2 cellular contexts compared by ENCODE assay signal in genomic region chr7:2616973-2617709, GRCh38.
TF ChIP-seq lines count a peak whose summit lies in the region.

No MANE protein-coding gene starts in this region.

TF ChIP-seq in GM23338, 12 proteins besides CTCF, POLR2A, EP300 and RAD21 (continued from another document):
- TF ChIP-seq, protein P1, sequence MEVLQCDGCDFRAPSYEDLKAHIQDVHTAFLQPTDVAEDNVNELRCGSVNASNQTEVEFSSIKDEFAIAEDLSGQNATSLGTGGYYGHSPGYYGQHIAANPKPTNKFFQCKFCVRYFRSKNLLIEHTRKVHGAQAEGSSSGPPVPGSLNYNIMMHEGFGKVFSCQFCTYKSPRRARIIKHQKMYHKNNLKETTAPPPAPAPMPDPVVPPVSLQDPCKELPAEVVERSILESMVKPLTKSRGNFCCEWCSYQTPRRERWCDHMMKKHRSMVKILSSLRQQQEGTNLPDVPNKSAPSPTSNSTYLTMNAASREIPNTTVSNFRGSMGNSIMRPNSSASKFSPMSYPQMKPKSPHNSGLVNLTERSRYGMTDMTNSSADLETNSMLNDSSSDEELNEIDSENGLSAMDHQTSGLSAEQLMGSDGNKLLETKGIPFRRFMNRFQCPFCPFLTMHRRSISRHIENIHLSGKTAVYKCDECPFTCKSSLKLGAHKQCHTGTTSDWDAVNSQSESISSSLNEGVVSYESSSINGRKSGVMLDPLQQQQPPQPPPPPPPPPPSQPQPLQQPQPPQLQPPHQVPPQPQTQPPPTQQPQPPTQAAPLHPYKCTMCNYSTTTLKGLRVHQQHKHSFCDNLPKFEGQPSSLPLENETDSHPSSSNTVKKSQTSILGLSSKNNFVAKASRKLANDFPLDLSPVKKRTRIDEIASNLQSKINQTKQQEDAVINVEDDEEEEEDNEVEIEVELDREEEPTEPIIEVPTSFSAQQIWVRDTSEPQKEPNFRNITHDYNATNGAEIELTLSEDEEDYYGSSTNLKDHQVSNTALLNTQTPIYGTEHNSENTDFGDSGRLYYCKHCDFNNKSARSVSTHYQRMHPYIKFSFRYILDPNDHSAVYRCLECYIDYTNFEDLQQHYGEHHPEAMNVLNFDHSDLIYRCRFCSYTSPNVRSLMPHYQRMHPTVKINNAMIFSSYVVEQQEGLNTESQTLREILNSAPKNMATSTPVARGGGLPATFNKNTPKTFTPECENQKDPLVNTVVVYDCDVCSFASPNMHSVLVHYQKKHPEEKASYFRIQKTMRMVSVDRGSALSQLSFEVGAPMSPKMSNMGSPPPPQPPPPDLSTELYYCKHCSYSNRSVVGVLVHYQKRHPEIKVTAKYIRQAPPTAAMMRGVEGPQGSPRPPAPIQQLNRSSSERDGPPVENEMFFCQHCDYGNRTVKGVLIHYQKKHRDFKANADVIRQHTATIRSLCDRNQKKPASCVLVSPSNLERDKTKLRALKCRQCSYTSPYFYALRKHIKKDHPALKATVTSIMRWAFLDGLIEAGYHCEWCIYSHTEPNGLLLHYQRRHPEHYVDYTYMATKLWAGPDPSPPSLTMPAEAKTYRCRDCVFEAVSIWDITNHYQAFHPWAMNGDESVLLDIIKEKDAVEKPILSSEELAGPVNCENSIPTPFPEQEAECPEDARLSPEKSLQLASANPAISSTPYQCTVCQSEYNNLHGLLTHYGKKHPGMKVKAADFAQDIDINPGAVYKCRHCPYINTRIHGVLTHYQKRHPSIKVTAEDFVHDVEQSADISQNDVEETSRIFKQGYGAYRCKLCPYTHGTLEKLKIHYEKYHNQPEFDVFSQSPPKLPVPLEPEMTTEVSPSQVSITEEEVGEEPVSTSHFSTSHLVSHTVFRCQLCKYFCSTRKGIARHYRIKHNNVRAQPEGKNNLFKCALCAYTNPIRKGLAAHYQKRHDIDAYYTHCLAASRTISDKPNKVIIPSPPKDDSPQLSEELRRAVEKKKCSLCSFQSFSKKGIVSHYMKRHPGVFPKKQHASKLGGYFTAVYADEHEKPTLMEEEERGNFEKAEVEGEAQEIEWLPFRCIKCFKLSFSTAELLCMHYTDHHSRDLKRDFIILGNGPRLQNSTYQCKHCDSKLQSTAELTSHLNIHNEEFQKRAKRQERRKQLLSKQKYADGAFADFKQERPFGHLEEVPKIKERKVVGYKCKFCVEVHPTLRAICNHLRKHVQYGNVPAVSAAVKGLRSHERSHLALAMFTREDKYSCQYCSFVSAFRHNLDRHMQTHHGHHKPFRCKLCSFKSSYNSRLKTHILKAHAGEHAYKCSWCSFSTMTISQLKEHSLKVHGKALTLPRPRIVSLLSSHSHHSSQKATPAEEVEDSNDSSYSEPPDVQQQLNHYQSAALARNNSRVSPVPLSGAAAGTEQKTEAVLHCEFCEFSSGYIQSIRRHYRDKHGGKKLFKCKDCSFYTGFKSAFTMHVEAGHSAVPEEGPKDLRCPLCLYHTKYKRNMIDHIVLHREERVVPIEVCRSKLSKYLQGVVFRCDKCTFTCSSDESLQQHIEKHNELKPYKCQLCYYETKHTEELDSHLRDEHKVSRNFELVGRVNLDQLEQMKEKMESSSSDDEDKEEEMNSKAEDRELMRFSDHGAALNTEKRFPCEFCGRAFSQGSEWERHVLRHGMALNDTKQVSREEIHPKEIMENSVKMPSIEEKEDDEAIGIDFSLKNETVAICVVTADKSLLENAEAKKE (CRISPR knock-in tag; IDR thresholded peaks at IDR 0.05) = no peak
- TF ChIP-seq ZNF331 (CRISPR knock-in tag; IDR thresholded peaks at IDR 0.05; ENCODE audit: low read depth) = no peak
- TF ChIP-seq JUNB (IDR thresholded peaks at IDR 0.05; ENCODE audit: unreplicated experiment) = no peak
- TF ChIP-seq POLR2AphosphoS5 (IDR thresholded peaks at IDR 0.05; ENCODE audit: low read depth) = no peak
- no peak for TF ChIP-seq EZH2phosphoT487 (IDR thresholded peaks at IDR 0.05; ENCODE audit: unreplicated experiment)
- no peak for TF ChIP-seq CREB1 (CRISPR knock-in tag; IDR thresholded peaks at IDR 0.05; ENCODE audit: low read depth)
- TF ChIP-seq, protein P2, sequence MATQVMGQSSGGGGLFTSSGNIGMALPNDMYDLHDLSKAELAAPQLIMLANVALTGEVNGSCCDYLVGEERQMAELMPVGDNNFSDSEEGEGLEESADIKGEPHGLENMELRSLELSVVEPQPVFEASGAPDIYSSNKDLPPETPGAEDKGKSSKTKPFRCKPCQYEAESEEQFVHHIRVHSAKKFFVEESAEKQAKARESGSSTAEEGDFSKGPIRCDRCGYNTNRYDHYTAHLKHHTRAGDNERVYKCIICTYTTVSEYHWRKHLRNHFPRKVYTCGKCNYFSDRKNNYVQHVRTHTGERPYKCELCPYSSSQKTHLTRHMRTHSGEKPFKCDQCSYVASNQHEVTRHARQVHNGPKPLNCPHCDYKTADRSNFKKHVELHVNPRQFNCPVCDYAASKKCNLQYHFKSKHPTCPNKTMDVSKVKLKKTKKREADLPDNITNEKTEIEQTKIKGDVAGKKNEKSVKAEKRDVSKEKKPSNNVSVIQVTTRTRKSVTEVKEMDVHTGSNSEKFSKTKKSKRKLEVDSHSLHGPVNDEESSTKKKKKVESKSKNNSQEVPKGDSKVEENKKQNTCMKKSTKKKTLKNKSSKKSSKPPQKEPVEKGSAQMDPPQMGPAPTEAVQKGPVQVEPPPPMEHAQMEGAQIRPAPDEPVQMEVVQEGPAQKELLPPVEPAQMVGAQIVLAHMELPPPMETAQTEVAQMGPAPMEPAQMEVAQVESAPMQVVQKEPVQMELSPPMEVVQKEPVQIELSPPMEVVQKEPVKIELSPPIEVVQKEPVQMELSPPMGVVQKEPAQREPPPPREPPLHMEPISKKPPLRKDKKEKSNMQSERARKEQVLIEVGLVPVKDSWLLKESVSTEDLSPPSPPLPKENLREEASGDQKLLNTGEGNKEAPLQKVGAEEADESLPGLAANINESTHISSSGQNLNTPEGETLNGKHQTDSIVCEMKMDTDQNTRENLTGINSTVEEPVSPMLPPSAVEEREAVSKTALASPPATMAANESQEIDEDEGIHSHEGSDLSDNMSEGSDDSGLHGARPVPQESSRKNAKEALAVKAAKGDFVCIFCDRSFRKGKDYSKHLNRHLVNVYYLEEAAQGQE (IDR thresholded peaks at IDR 0.05; ENCODE audit: unreplicated experiment) = no peak

TF ChIP-seq in WTC11, 78 proteins besides CTCF, POLR2A, EP300 and RAD21 (continued from another document):
- TF ChIP-seq ZNF425 (CRISPR knock-in tag; conservative IDR thresholded peaks at IDR 0.05) (no peak), MAX (CRISPR knock-in tag; IDR thresholded peaks at IDR 0.05) (no peak), NFE2L1 (CRISPR knock-in tag; IDR thresholded peaks at IDR 0.05) (no peak), ZNF232 (CRISPR knock-in tag; IDR thresholded peaks at IDR 0.05) (no peak), ATF3 (CRISPR knock-in tag; conservative IDR thresholded peaks at IDR 0.05) (no peak), ETV6 (CRISPR knock-in tag; IDR thresholded peaks at IDR 0.05) (no peak), JUN (CRISPR knock-in tag; IDR thresholded peaks at IDR 0.05) (no peak), CREM (CRISPR knock-in tag; IDR thresholded peaks at IDR 0.05) (no peak), KAT7 (CRISPR knock-in tag; IDR thresholded peaks at IDR 0.05; ENCODE audit: borderline replicate concordance) (no peak), SMAD4 (CRISPR knock-in tag; IDR thresholded peaks at IDR 0.05) (no peak), SOX15 (CRISPR knock-in tag; IDR thresholded peaks at IDR 0.05) (no peak), NR1H2 (CRISPR knock-in tag; IDR thresholded peaks at IDR 0.05) (no peak), TCF7 (CRISPR knock-in tag; IDR thresholded peaks at IDR 0.05; ENCODE audit: low read depth) (no peak), FOXJ3 (CRISPR knock-in tag; IDR thresholded peaks at IDR 0.05; ENCODE audit: borderline replicate concordance) (no peak), ATF1 (CRISPR knock-in tag; IDR thresholded peaks at IDR 0.05) (no peak)
- TF ChIP-seq, protein P3, sequence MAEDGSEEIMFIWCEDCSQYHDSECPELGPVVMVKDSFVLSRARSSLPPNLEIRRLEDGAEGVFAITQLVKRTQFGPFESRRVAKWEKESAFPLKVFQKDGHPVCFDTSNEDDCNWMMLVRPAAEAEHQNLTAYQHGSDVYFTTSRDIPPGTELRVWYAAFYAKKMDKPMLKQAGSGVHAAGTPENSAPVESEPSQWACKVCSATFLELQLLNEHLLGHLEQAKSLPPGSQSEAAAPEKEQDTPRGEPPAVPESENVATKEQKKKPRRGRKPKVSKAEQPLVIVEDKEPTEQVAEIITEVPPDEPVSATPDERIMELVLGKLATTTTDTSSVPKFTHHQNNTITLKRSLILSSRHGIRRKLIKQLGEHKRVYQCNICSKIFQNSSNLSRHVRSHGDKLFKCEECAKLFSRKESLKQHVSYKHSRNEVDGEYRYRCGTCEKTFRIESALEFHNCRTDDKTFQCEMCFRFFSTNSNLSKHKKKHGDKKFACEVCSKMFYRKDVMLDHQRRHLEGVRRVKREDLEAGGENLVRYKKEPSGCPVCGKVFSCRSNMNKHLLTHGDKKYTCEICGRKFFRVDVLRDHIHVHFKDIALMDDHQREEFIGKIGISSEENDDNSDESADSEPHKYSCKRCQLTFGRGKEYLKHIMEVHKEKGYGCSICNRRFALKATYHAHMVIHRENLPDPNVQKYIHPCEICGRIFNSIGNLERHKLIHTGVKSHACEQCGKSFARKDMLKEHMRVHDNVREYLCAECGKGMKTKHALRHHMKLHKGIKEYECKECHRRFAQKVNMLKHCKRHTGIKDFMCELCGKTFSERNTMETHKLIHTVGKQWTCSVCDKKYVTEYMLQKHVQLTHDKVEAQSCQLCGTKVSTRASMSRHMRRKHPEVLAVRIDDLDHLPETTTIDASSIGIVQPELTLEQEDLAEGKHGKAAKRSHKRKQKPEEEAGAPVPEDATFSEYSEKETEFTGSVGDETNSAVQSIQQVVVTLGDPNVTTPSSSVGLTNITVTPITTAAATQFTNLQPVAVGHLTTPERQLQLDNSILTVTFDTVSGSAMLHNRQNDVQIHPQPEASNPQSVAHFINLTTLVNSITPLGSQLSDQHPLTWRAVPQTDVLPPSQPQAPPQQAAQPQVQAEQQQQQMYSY (CRISPR knock-in tag; IDR thresholded peaks at IDR 0.05) = no peak
- TF ChIP-seq, protein P4, sequence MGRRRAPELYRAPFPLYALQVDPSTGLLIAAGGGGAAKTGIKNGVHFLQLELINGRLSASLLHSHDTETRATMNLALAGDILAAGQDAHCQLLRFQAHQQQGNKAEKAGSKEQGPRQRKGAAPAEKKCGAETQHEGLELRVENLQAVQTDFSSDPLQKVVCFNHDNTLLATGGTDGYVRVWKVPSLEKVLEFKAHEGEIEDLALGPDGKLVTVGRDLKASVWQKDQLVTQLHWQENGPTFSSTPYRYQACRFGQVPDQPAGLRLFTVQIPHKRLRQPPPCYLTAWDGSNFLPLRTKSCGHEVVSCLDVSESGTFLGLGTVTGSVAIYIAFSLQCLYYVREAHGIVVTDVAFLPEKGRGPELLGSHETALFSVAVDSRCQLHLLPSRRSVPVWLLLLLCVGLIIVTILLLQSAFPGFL (CRISPR knock-in tag; IDR thresholded peaks at IDR 0.05; ENCODE audit: borderline replicate concordance) = no peak
- TF ChIP-seq, protein P5, sequence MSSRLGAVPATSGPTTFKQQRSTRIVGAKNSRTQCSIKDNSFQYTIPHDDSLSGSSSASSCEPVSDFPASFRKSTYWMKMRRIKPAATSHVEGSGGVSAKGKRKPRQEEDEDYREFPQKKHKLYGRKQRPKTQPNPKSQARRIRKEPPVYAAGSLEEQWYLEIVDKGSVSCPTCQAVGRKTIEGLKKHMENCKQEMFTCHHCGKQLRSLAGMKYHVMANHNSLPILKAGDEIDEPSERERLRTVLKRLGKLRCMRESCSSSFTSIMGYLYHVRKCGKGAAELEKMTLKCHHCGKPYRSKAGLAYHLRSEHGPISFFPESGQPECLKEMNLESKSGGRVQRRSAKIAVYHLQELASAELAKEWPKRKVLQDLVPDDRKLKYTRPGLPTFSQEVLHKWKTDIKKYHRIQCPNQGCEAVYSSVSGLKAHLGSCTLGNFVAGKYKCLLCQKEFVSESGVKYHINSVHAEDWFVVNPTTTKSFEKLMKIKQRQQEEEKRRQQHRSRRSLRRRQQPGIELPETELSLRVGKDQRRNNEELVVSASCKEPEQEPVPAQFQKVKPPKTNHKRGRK (CRISPR knock-in tag; IDR thresholded peaks at IDR 0.05; ENCODE audit: borderline replicate concordance) = no peak
